ENCODE assay signal across 1 cellular context in the genomic region with DNA sequence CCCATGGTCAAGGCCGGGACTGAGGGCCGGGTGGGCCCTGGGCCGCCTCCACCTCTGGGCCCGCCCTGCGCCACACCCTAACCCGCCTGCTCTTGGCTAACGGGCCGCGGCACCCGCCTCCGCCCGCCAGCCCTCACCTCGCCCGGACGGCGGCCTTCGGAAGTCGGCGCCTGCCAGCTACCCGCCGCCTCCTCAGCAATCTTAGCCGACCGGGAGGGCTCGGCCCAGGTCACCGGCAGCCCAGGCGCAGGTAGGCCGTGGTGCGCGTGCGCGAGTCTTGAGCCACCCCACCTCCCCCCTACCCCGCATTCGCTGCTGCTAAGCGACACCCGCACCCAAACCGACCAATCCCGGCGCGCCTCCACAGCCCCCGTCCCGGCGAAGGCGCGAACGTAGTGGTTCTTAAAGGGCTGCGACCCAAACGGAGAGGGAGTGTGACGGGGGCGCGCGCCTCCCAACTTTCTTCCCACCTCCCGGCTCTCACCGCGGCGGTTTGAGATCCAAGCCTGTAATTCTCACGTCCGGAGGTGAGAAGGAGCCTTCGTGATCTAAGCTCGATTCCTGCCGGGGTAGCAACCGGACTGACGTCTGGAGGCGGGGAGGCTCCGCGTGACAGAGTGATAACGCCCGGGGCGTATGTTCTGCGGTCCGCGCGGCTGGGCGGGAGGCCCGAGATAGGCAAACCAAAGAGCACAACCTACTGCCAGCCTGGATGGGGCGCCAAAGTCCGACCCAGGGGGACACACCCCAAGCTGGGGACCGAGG.
A peak's percentile ranks its signal among the peaks of the same experiment; 100 is the strongest.
TF ChIP-seq lines count a peak whose summit lies in the region.

A gene with protein sequence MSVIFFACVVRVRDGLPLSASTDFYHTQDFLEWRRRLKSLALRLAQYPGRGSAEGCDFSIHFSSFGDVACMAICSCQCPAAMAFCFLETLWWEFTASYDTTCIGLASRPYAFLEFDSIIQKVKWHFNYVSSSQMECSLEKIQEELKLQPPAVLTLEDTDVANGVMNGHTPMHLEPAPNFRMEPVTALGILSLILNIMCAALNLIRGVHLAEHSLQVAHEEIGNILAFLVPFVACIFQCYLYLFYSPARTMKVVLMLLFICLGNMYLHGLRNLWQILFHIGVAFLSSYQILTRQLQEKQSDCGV (minus strand): TSS at position 259 of the 765 bp plus-strand sequence. CDS start 12,921 bp downstream, outside the sequence.

TF ChIP-seq in HepG2, 621 proteins besides CTCF, POLR2A, EP300 and RAD21 (continued from another document and continues in another):
- TF ChIP-seq SIX4 (CRISPR knock-in tag; IDR thresholded peaks at IDR 0.05) (no peak; the same call in 1 of the 2 replicates), ZNF430 (CRISPR knock-in tag; IDR thresholded peaks at IDR 0.05) (peak; percentile 78), MXI1 (IDR thresholded peaks at IDR 0.05; ENCODE audit: borderline replicate concordance, low read depth, low read length) (peak; percentile 23; the same call in 1 of the 3 replicates), SOX5 (CRISPR knock-in tag; IDR thresholded peaks at IDR 0.05; ENCODE audit: borderline replicate concordance) (no peak), FIP1L1 (IDR thresholded peaks at IDR 0.05; ENCODE audit: borderline replicate concordance, insufficient read depth, low read depth, low read length) (no peak; the same call in 1 of the 2 replicates), NR3C1 (CRISPR knock-in tag; IDR thresholded peaks at IDR 0.05) (no peak), ZNF235 (CRISPR knock-in tag; IDR thresholded peaks at IDR 0.05; ENCODE audit: borderline replicate concordance) (no peak), SP1 (IDR thresholded peaks at IDR 0.05) (no peak), SP1 (CRISPR knock-in tag; IDR thresholded peaks at IDR 0.05) (no peak; the same call in 1 of the 2 replicates), ZNF296 (CRISPR knock-in tag; conservative IDR thresholded peaks at IDR 0.05) (0 out of 2 replicates have a peak, but pooled peaks have one; percentile 32), TEAD2 (CRISPR knock-in tag; IDR thresholded peaks at IDR 0.05) (no peak), ZNF775 (CRISPR knock-in tag; IDR thresholded peaks at IDR 0.05; ENCODE audit: borderline replicate concordance) (no peak), ETV6 (CRISPR knock-in tag; conservative IDR thresholded peaks at IDR 0.05) (no peak), ZNF143 (CRISPR knock-in tag; IDR thresholded peaks at IDR 0.05) (0 out of 2 replicates have a peak, but pooled peaks have one; percentile 12), POLR2G (IDR thresholded peaks at IDR 0.05; ENCODE audit: low read depth, low read length) (peak; percentile 88), TCF7 (IDR thresholded peaks at IDR 0.05; ENCODE audit: low read depth) (no peak), ZC3H13 (CRISPR knock-in tag; IDR thresholded peaks at IDR 0.05) (no peak), ZMYM4 (CRISPR knock-in tag; IDR thresholded peaks at IDR 0.05) (peak; percentile 74; the same call in 1 of the 2 replicates), ZNF12 (CRISPR knock-in tag; IDR thresholded peaks at IDR 0.05) (no peak), ZNF264 (CRISPR knock-in tag; IDR thresholded peaks at IDR 0.05) (no peak), KAT8 (CRISPR knock-in tag; IDR thresholded peaks at IDR 0.05) (peak; percentile 70), NR2C2 (CRISPR knock-in tag; IDR thresholded peaks at IDR 0.05; ENCODE audit: borderline replicate concordance) (peak; percentile 62), ZNF232 (CRISPR knock-in tag; IDR thresholded peaks at IDR 0.05; ENCODE audit: borderline replicate concordance) (no peak), ZNF567 (CRISPR knock-in tag; IDR thresholded peaks at IDR 0.05; ENCODE audit: borderline replicate concordance) (no peak; the same call in 1 of the 2 replicates), ZNF383 (CRISPR knock-in tag; IDR thresholded peaks at IDR 0.05; ENCODE audit: borderline replicate concordance) (no peak), KAT2B (IDR thresholded peaks at IDR 0.05; ENCODE audit: borderline replicate concordance, low read depth, low read length) (no peak), ZNF746 (CRISPR knock-in tag; IDR thresholded peaks at IDR 0.05) (no peak), ZNF337 (CRISPR knock-in tag; IDR thresholded peaks at IDR 0.05; ENCODE audit: borderline replicate concordance, low read depth) (peak; percentile 71; the same call in 1 of the 2 replicates), NAIF1 (CRISPR knock-in tag; IDR thresholded peaks at IDR 0.05; ENCODE audit: borderline replicate concordance) (peak; percentile 88)
- TF ChIP-seq, protein P1, sequence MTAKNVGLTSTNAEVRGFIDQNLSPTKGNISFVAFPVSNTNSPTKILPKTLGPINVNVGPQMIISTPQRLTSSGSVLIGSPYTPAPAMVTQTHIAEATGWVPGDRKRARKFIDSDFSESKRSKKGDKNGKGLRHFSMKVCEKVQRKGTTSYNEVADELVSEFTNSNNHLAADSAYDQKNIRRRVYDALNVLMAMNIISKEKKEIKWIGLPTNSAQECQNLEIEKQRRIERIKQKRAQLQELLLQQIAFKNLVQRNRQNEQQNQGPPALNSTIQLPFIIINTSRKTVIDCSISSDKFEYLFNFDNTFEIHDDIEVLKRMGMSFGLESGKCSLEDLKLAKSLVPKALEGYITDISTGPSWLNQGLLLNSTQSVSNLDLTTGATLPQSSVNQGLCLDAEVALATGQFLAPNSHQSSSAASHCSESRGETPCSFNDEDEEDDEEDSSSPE (CRISPR knock-in tag; IDR thresholded peaks at IDR 0.05): peak; percentile 94
- TF ChIP-seq, protein P2, sequence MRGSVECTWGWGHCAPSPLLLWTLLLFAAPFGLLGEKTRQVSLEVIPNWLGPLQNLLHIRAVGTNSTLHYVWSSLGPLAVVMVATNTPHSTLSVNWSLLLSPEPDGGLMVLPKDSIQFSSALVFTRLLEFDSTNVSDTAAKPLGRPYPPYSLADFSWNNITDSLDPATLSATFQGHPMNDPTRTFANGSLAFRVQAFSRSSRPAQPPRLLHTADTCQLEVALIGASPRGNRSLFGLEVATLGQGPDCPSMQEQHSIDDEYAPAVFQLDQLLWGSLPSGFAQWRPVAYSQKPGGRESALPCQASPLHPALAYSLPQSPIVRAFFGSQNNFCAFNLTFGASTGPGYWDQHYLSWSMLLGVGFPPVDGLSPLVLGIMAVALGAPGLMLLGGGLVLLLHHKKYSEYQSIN (CRISPR knock-in tag; IDR thresholded peaks at IDR 0.05; ENCODE audit: borderline replicate concordance): no peak
- TF ChIP-seq, protein P3, sequence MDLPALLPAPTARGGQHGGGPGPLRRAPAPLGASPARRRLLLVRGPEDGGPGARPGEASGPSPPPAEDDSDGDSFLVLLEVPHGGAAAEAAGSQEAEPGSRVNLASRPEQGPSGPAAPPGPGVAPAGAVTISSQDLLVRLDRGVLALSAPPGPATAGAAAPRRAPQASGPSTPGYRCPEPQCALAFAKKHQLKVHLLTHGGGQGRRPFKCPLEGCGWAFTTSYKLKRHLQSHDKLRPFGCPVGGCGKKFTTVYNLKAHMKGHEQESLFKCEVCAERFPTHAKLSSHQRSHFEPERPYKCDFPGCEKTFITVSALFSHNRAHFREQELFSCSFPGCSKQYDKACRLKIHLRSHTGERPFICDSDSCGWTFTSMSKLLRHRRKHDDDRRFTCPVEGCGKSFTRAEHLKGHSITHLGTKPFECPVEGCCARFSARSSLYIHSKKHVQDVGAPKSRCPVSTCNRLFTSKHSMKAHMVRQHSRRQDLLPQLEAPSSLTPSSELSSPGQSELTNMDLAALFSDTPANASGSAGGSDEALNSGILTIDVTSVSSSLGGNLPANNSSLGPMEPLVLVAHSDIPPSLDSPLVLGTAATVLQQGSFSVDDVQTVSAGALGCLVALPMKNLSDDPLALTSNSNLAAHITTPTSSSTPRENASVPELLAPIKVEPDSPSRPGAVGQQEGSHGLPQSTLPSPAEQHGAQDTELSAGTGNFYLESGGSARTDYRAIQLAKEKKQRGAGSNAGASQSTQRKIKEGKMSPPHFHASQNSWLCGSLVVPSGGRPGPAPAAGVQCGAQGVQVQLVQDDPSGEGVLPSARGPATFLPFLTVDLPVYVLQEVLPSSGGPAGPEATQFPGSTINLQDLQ (CRISPR knock-in tag; IDR thresholded peaks at IDR 0.05): no peak
- TF ChIP-seq, protein P4, sequence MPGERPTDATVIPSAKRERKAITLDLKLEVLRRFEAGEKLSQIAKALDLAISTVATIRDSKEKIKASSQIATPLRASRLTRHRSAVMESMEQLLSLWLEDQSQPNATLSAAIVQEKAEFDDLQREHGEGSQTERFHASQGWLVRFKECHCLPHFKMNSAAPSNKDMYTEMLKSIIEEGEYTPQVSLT (CRISPR knock-in tag; IDR thresholded peaks at IDR 0.05; ENCODE audit: borderline replicate concordance, low read depth): no peak
- TF ChIP-seq, protein P5, sequence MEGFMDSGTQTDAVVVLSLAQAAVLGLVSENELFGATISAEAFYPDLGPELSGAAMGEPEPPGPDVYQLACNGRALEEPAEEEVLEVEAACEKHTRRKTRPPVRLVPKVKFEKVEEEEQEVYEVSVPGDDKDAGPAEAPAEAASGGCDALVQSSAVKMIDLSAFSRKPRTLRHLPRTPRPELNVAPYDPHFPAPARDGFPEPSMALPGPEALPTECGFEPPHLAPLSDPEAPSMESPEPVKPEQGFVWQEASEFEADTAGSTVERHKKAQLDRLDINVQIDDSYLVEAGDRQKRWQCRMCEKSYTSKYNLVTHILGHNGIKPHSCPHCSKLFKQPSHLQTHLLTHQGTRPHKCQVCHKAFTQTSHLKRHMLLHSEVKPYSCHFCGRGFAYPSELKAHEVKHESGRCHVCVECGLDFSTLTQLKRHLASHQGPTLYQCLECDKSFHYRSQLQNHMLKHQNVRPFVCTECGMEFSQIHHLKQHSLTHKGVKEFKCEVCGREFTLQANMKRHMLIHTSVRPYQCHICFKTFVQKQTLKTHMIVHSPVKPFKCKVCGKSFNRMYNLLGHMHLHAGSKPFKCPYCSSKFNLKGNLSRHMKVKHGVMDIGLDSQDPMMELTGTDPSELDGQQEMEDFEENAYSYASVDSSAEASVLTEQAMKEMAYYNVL (CRISPR knock-in tag; IDR thresholded peaks at IDR 0.05; ENCODE audit: borderline replicate concordance): no peak; the same call in 1 of the 2 replicates
- TF ChIP-seq, protein P6, sequence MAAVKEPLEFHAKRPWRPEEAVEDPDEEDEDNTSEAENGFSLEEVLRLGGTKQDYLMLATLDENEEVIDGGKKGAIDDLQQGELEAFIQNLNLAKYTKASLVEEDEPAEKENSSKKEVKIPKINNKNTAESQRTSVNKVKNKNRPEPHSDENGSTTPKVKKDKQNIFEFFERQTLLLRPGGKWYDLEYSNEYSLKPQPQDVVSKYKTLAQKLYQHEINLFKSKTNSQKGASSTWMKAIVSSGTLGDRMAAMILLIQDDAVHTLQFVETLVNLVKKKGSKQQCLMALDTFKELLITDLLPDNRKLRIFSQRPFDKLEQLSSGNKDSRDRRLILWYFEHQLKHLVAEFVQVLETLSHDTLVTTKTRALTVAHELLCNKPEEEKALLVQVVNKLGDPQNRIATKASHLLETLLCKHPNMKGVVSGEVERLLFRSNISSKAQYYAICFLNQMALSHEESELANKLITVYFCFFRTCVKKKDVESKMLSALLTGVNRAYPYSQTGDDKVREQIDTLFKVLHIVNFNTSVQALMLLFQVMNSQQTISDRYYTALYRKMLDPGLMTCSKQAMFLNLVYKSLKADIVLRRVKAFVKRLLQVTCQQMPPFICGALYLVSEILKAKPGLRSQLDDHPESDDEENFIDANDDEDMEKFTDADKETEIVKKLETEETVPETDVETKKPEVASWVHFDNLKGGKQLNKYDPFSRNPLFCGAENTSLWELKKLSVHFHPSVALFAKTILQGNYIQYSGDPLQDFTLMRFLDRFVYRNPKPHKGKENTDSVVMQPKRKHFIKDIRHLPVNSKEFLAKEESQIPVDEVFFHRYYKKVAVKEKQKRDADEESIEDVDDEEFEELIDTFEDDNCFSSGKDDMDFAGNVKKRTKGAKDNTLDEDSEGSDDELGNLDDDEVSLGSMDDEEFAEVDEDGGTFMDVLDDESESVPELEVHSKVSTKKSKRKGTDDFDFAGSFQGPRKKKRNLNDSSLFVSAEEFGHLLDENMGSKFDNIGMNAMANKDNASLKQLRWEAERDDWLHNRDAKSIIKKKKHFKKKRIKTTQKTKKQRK (IDR thresholded peaks at IDR 0.05; ENCODE audit: low read length): no peak
- TF ChIP-seq, protein P7, sequence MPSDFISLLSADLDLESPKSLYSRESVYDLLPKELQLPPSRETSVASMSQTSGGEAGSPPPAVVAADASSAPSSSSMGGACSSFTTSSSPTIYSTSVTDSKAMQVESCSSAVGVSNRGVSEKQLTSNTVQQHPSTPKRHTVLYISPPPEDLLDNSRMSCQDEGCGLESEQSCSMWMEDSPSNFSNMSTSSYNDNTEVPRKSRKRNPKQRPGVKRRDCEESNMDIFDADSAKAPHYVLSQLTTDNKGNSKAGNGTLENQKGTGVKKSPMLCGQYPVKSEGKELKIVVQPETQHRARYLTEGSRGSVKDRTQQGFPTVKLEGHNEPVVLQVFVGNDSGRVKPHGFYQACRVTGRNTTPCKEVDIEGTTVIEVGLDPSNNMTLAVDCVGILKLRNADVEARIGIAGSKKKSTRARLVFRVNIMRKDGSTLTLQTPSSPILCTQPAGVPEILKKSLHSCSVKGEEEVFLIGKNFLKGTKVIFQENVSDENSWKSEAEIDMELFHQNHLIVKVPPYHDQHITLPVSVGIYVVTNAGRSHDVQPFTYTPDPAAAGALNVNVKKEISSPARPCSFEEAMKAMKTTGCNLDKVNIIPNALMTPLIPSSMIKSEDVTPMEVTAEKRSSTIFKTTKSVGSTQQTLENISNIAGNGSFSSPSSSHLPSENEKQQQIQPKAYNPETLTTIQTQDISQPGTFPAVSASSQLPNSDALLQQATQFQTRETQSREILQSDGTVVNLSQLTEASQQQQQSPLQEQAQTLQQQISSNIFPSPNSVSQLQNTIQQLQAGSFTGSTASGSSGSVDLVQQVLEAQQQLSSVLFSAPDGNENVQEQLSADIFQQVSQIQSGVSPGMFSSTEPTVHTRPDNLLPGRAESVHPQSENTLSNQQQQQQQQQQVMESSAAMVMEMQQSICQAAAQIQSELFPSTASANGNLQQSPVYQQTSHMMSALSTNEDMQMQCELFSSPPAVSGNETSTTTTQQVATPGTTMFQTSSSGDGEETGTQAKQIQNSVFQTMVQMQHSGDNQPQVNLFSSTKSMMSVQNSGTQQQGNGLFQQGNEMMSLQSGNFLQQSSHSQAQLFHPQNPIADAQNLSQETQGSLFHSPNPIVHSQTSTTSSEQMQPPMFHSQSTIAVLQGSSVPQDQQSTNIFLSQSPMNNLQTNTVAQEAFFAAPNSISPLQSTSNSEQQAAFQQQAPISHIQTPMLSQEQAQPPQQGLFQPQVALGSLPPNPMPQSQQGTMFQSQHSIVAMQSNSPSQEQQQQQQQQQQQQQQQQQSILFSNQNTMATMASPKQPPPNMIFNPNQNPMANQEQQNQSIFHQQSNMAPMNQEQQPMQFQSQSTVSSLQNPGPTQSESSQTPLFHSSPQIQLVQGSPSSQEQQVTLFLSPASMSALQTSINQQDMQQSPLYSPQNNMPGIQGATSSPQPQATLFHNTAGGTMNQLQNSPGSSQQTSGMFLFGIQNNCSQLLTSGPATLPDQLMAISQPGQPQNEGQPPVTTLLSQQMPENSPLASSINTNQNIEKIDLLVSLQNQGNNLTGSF (CRISPR knock-in tag; IDR thresholded peaks at IDR 0.05): no peak; the same call in 1 of the 2 replicates
- TF ChIP-seq, protein P8, sequence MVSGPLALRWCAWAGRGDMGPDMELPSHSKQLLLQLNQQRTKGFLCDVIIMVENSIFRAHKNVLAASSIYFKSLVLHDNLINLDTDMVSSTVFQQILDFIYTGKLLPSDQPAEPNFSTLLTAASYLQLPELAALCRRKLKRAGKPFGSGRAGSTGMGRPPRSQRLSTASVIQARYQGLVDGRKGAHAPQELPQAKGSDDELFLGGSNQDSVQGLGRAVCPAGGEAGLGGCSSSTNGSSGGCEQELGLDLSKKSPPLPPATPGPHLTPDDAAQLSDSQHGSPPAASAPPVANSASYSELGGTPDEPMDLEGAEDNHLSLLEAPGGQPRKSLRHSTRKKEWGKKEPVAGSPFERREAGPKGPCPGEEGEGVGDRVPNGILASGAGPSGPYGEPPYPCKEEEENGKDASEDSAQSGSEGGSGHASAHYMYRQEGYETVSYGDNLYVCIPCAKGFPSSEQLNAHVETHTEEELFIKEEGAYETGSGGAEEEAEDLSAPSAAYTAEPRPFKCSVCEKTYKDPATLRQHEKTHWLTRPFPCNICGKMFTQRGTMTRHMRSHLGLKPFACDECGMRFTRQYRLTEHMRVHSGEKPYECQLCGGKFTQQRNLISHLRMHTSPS (CRISPR knock-in tag; IDR thresholded peaks at IDR 0.05; ENCODE audit: low read depth): 0 out of 2 replicates have a peak, but pooled peaks have one; percentile 48
